10 cellular contexts compared by ENCODE assay signal in genomic region chr5:122129332-122129731, GRCh38. TPM values are rescaled to one million over a fixed set of nuclear protein-coding genes. Genes with fewer than 3 reads are reported as not detected.
DNase-seq lines count a peak whose midpoint lies in the region; ATAC-seq, FAIRE-seq and TF ChIP-seq lines count a peak whose summit lies in the region.
"Had no signal": no experiment of that assay in that cellular context is flagged by ENCODE, and none has a peak within 500 bp of the region (broad histone marks: within the 10 kb centered on the region; RNA-seq: fewer than 3 reads in every experiment).

ZNF474 (plus strand) TSS chr5:122129546; CDS start chr5:122151991, 22,445 bp downstream.

- peaks cover 26% of the 10 kb centered on the region for H3K4me1 Mint-ChIP-seq in astrocyte (ENCODE audit: low read depth, unreplicated experiment)
- no peaks in the 10 kb centered on the region for H3K4me1 Mint-ChIP-seq in activated naive CD8-positive, alpha-beta T cell treated with anti-CD3 and anti-CD28 coated beads, Interleukin-2, amount 50 U/mL, for 24 hours

- no peak for TF ChIP-seq CTCF in astrocyte (IDR thresholded peaks at IDR 0.05; ENCODE audit: insufficient read depth, low read depth, low read length)

- peaks cover 34% of the 10 kb centered on the region for H3K4me1 ChIP-seq in astrocyte (ENCODE audit: insufficient read depth, low read length)

- no peak within 1 kb of the TSS for H2AFZ ChIP-seq in astrocyte (ENCODE audit: low read depth, low read length)

- no peaks in the 10 kb centered on the region for H3K36me3 ChIP-seq in astrocyte (ENCODE audit: insufficient read depth, low read length)

- peak within 1 kb of the TSS; percentile 77 for H3K9ac ChIP-seq in astrocyte (ENCODE audit: low read length)

- H3K27me3 Mint-ChIP-seq in astrocyte (ENCODE audit: low read depth, unreplicated experiment) = no peaks in the 10 kb centered on the region
- no peaks in the 10 kb centered on the region for H3K27me3 Mint-ChIP-seq in activated naive CD8-positive, alpha-beta T cell treated with anti-CD3 and anti-CD28 coated beads, Interleukin-2, amount 50 U/mL, for 24 hours
- H3K27me3 Mint-ChIP-seq: stimulated activated naive CD8-positive, alpha-beta T cell treated with anti-CD3 and anti-CD28 coated beads, Interleukin-15, Interleukin-2, amounts not matched to agents 100 ng/mL and 50 ng/mL, for 24 hours had no signal

- H3K4me2 ChIP-seq in astrocyte (ENCODE audit: low read length) = peak within 1 kb of the TSS; percentile 78

- no peak for ATAC-seq in activated naive CD8-positive, alpha-beta T cell treated with anti-CD3 and anti-CD28 coated beads, Interleukin-2, amount 50 U/mL, for 24 hours
- ATAC-seq in HG03280 (IDR thresholded peaks at IDR 0.05; ENCODE audit: unreplicated experiment) = no peak
- ATAC-seq in HG03159 (IDR thresholded peaks at IDR 0.05; ENCODE audit: unreplicated experiment) = no peak

- H3K4me3 Mint-ChIP-seq in astrocyte (ENCODE audit: unreplicated experiment) = no peak within 1 kb of the TSS
- no peak within 1 kb of the TSS for H3K4me3 Mint-ChIP-seq in activated naive CD8-positive, alpha-beta T cell treated with anti-CD3 and anti-CD28 coated beads, Interleukin-2, amount 50 U/mL, for 24 hours
- H3K4me3 Mint-ChIP-seq: stimulated activated naive CD8-positive, alpha-beta T cell treated with anti-CD3 and anti-CD28 coated beads, Interleukin-15, Interleukin-2, amounts not matched to agents 100 ng/mL and 50 ng/mL, for 24 hours had no signal

- no peaks in the 10 kb centered on the region for H3K36me3 Mint-ChIP-seq in astrocyte (ENCODE audit: low read depth, unreplicated experiment)
- H3K36me3 Mint-ChIP-seq in activated naive CD8-positive, alpha-beta T cell treated with anti-CD3 and anti-CD28 coated beads, Interleukin-2, amount 50 U/mL, for 24 hours (ENCODE audit: low read depth) = no peaks in the 10 kb centered on the region

- no peaks in the 10 kb centered on the region for H4K20me1 ChIP-seq in astrocyte (ENCODE audit: insufficient read depth, low read length)

- no peaks in the 10 kb centered on the region for H3K9me3 Mint-ChIP-seq in astrocyte (ENCODE audit: unreplicated experiment)
- no peaks in the 10 kb centered on the region for H3K9me3 Mint-ChIP-seq in activated naive CD8-positive, alpha-beta T cell treated with anti-CD3 and anti-CD28 coated beads, Interleukin-2, amount 50 U/mL, for 24 hours
- H3K9me3 Mint-ChIP-seq: stimulated activated naive CD8-positive, alpha-beta T cell treated with anti-CD3 and anti-CD28 coated beads, Interleukin-15, Interleukin-2, amounts not matched to agents 100 ng/mL and 50 ng/mL, for 24 hours had no signal

- no peaks in the 10 kb centered on the region for H3K27me3 ChIP-seq in astrocyte (ENCODE audit: insufficient read depth, low read length)

- no peaks in the 10 kb centered on the region for H3K79me2 ChIP-seq in astrocyte (ENCODE audit: insufficient read depth, low read length)

- DNase-seq in NCI-H2227 (lab: John Stamatoyannopoulos, UW; ENCODE audit: unreplicated experiment) = peak; percentile 34
- no peak for DNase-seq in NCI-H2227 treated with DMSO at 0.1 percent for 48 hours (lab: John Stamatoyannopoulos, UW)
- peak; percentile 97 for DNase-seq in astrocyte (ENCODE audit: low read depth)
- DNase-seq in iPS-NIHi11 (ENCODE audit: low spot score) = peak; percentile 59
- DNase-seq in ureter (ENCODE audit: low spot score) = peak; percentile 60
- DNase-seq in activated naive CD8-positive, alpha-beta T cell treated with anti-CD3 and anti-CD28 coated beads, Interleukin-2, amount 50 U/mL, for 24 hours = no peak

- peak within 1 kb of the TSS; percentile 50 for H3K4me3 ChIP-seq in astrocyte (ENCODE audit: insufficient read depth, low read depth, low read length)

- peak within 1 kb of the TSS; percentile 98 for H3K27ac Mint-ChIP-seq in astrocyte (ENCODE audit: unreplicated experiment)
- no peak within 1 kb of the TSS for H3K27ac Mint-ChIP-seq in activated naive CD8-positive, alpha-beta T cell treated with anti-CD3 and anti-CD28 coated beads, Interleukin-2, amount 50 U/mL, for 24 hours
- H3K27ac Mint-ChIP-seq: stimulated activated naive CD8-positive, alpha-beta T cell treated with anti-CD3 and anti-CD28 coated beads, Interleukin-15, Interleukin-2, amounts not matched to agents 100 ng/mL and 50 ng/mL, for 24 hours had no signal

- peak within 1 kb of the TSS; percentile 92 for H3K27ac ChIP-seq in astrocyte (ENCODE audit: low read depth, low read length)
- H3K27ac ChIP-seq: C4-2B had no signal

- no peaks in the 10 kb centered on the region for H3K9me3 ChIP-seq in astrocyte (ENCODE audit: insufficient read depth, low read depth, low read length)

- FAIRE-seq in astrocyte (lab: Jason Lieb, UNC) = peak; percentile 98

RNA-seq across cellular contexts. Expression of gene ZNF474, which starts in this region (rescaled TPM):
- total RNA-seq in astrocyte (0.38 and 0.45 TPM in 2 replicates), ureter (0.26 TPM)

Comparison
In these comparisons a context has a peak if more than half of its experiments do, and no peak if none do; other contexts are left out.
1. DNase-seq: peak in NCI-H2227 (single experiment) and iPS-NIHi11 (single experiment); none in NCI-H2227 treated with DMSO at 0.1 percent for 48 hours (single experiment) and activated naive CD8-positive, alpha-beta T cell treated with anti-CD3 and anti-CD28 coated beads, Interleukin-2, amount 50 U/mL, for 24 hours (single experiment).
2. Peak in DNase-seq, H3K4me3 ChIP-seq, H3K27ac ChIP-seq, H3K9ac ChIP-seq and H3K4me2 ChIP-seq in astrocyte; RNA of the gene not detected or under 1 TPM.
3. Peak in DNase-seq in ureter; RNA of the gene not detected or under 1 TPM.